In genomic region chr5:76737131-76737556, GRCh38 we compare ENCODE assay signal across 11 cellular contexts. TPM values are rescaled to one million over a fixed set of nuclear protein-coding genes. Genes with fewer than 3 reads are reported as not detected.
DNase-seq lines count a peak whose midpoint lies in the region; ATAC-seq lines count a peak whose summit lies in the region.
"Had no signal": no experiment of that assay in that cellular context is flagged by ENCODE, and none has a peak within 500 bp of the region (broad histone marks: within the 10 kb centered on the region; RNA-seq: fewer than 3 reads in every experiment).

No MANE protein-coding gene starts in this region.

- H3K9me3 ChIP-seq in MG63: no peaks in the 10 kb centered on the region

- peak overlapping the region; percentile 41 for H3K27ac Mint-ChIP-seq in activated naive CD4-positive, alpha-beta T cell treated with anti-CD3 and anti-CD28 coated beads, Interleukin-2, amount 50 U/mL, for 24 hours
- H3K27ac Mint-ChIP-seq in activated naive CD4-positive, alpha-beta T cell treated with anti-CD3 and anti-CD28 coated beads, Interleukin-2, amount 50 U/mL, for 72 hours: peak overlapping the region in 1 of 2 donors; percentile 72
- peak overlapping the region; percentile 57 for H3K27ac Mint-ChIP-seq in activated T-helper 1 cell treated with anti-CD3 and anti-CD28 coated beads, Interleukin-12 subunit alpha, Interleukin-12 subunit beta, Interleukin-2, Interleukin-4 antibody, amounts not matched to agents 30 ng/mL and 10 ng/mL and 1 ng/mL, durations not matched to agents 14 hours and 24 hours and 36 hours
- H3K27ac Mint-ChIP-seq in stimulated activated effector memory CD8-positive, alpha-beta T cell treated with anti-CD3 and anti-CD28 coated beads, Interleukin-12 subunit alpha, Interleukin-12 subunit beta, amount 100 ng/mL, for 72 hours: peak overlapping the region; percentile 89

- H3K4me1 Mint-ChIP-seq in activated naive CD4-positive, alpha-beta T cell treated with anti-CD3 and anti-CD28 coated beads, Interleukin-2, amount 50 U/mL, for 24 hours: peaks cover 23% of the 10 kb centered on the region
- H3K4me1 Mint-ChIP-seq in activated T-helper 1 cell treated with anti-CD3 and anti-CD28 coated beads, Interleukin-12 subunit alpha, Interleukin-12 subunit beta, Interleukin-2, Interleukin-4 antibody, amounts not matched to agents 30 ng/mL and 10 ng/mL and 1 ng/mL, durations not matched to agents 14 hours and 24 hours and 36 hours (ENCODE audit: low read depth): peaks cover 63% of the 10 kb centered on the region
- H3K4me1 Mint-ChIP-seq in stimulated activated effector memory CD8-positive, alpha-beta T cell treated with anti-CD3 and anti-CD28 coated beads, Interleukin-12 subunit alpha, Interleukin-12 subunit beta, amount 100 ng/mL, for 72 hours: peaks cover 59% of the 10 kb centered on the region

- DNase-seq in activated naive CD4-positive, alpha-beta T cell treated with anti-CD3 and anti-CD28 coated beads, Interleukin-2, amount 50 U/mL, for 72 hours (ENCODE audit: low spot score in 2 of 2): no peak
- no peak for DNase-seq in activated T-helper 1 cell treated with anti-CD3 and anti-CD28 coated beads, Interleukin-12 subunit alpha, Interleukin-12 subunit beta, Interleukin-2, Interleukin-4 antibody, amounts not matched to agents 30 ng/mL and 10 ng/mL and 1 ng/mL, durations not matched to agents 14 hours and 24 hours and 36 hours (ENCODE audit: low spot score)
- DNase-seq in stimulated activated effector memory CD8-positive, alpha-beta T cell treated with anti-CD3 and anti-CD28 coated beads, Interleukin-12 subunit alpha, Interleukin-12 subunit beta, amount 100 ng/mL, for 72 hours (ENCODE audit: low spot score in 2 of 2): no peak
- no peak for DNase-seq in MG63
- DNase-seq in activated CD4-positive, alpha-beta T cell treated with anti-CD3 and anti-CD28 coated beads, Interleukin-2, amount 50 U/mL, for 48 hours: no peak
- no peak for DNase-seq in activated T-cell treated with anti-CD3 and anti-CD28 coated beads, Interleukin-2, amount 50 U/mL, for 1 hour
- DNase-seq: NCI-H2029 treated with DMSO at 0.1 percent for 48 hours; stimulated activated CD4-positive, alpha-beta T cell treated with anti-CD3 and anti-CD28 coated beads, Interleukin-12 subunit alpha, Interleukin-12 subunit beta, amount 100 ng/mL, for 4 hours had no signal

- no peaks in the 10 kb centered on the region for H3K36me3 Mint-ChIP-seq in activated naive CD4-positive, alpha-beta T cell treated with anti-CD3 and anti-CD28 coated beads, Interleukin-2, amount 50 U/mL, for 24 hours
- no peaks in the 10 kb centered on the region for H3K36me3 Mint-ChIP-seq in activated naive CD4-positive, alpha-beta T cell treated with anti-CD3 and anti-CD28 coated beads, Interleukin-2, amount 50 U/mL, for 72 hours
- H3K36me3 Mint-ChIP-seq in activated T-helper 1 cell treated with anti-CD3 and anti-CD28 coated beads, Interleukin-12 subunit alpha, Interleukin-12 subunit beta, Interleukin-2, Interleukin-4 antibody, amounts not matched to agents 30 ng/mL and 10 ng/mL and 1 ng/mL, durations not matched to agents 14 hours and 24 hours and 36 hours (ENCODE audit: low read depth): peaks cover 12% of the 10 kb centered on the region
- peaks cover 38% of the 10 kb centered on the region for H3K36me3 Mint-ChIP-seq in stimulated activated effector memory CD8-positive, alpha-beta T cell treated with anti-CD3 and anti-CD28 coated beads, Interleukin-12 subunit alpha, Interleukin-12 subunit beta, amount 100 ng/mL, for 72 hours

- H3K9me3 Mint-ChIP-seq in activated naive CD4-positive, alpha-beta T cell treated with anti-CD3 and anti-CD28 coated beads, Interleukin-2, amount 50 U/mL, for 24 hours: no peaks in the 10 kb centered on the region
- no peaks in the 10 kb centered on the region for H3K9me3 Mint-ChIP-seq in activated naive CD4-positive, alpha-beta T cell treated with anti-CD3 and anti-CD28 coated beads, Interleukin-2, amount 50 U/mL, for 72 hours
- no peaks in the 10 kb centered on the region for H3K9me3 Mint-ChIP-seq in activated T-helper 1 cell treated with anti-CD3 and anti-CD28 coated beads, Interleukin-12 subunit alpha, Interleukin-12 subunit beta, Interleukin-2, Interleukin-4 antibody, amounts not matched to agents 30 ng/mL and 10 ng/mL and 1 ng/mL, durations not matched to agents 14 hours and 24 hours and 36 hours
- no peaks in the 10 kb centered on the region for H3K9me3 Mint-ChIP-seq in stimulated activated effector memory CD8-positive, alpha-beta T cell treated with anti-CD3 and anti-CD28 coated beads, Interleukin-12 subunit alpha, Interleukin-12 subunit beta, amount 100 ng/mL, for 72 hours

- no peaks in the 10 kb centered on the region for H3K27me3 ChIP-seq in MG63

- H3K36me3 ChIP-seq in MG63: peaks cover 3% of the 10 kb centered on the region; the same call in 1 of the 2 replicates

- ATAC-seq in activated naive CD4-positive, alpha-beta T cell treated with anti-CD3 and anti-CD28 coated beads, Interleukin-2, amount 50 U/mL, for 72 hours: no peak
- peak; percentile 21 for ATAC-seq in HG02885 (IDR thresholded peaks at IDR 0.05; ENCODE audit: poor library complexity, unreplicated experiment)
- ATAC-seq in stimulated activated effector memory CD8-positive, alpha-beta T cell treated with anti-CD3 and anti-CD28 coated beads, Interleukin-12 subunit alpha, Interleukin-12 subunit beta, amount 100 ng/mL, for 72 hours: no peak
- ATAC-seq: HCT116 had no signal

- no peak overlapping the region for H3K4me3 ChIP-seq in MG63

- intact Hi-C loops in activated T-helper 1 cell treated with anti-CD3 and anti-CD28 coated beads, Interleukin-12 subunit alpha, Interleukin-12 subunit beta, Interleukin-2, Interleukin-4 antibody, amounts not matched to agents 30 ng/mL and 10 ng/mL and 1 ng/mL, durations not matched to agents 14 hours and 24 hours and 36 hours (cut with micrococcal nuclease): no loop called here

- peak overlapping the region; percentile 13 for H3K4me3 Mint-ChIP-seq in activated naive CD4-positive, alpha-beta T cell treated with anti-CD3 and anti-CD28 coated beads, Interleukin-2, amount 50 U/mL, for 24 hours
- no peak overlapping the region for H3K4me3 Mint-ChIP-seq in activated T-helper 1 cell treated with anti-CD3 and anti-CD28 coated beads, Interleukin-12 subunit alpha, Interleukin-12 subunit beta, Interleukin-2, Interleukin-4 antibody, amounts not matched to agents 30 ng/mL and 10 ng/mL and 1 ng/mL, durations not matched to agents 14 hours and 24 hours and 36 hours
- peak overlapping the region; percentile 53 for H3K4me3 Mint-ChIP-seq in stimulated activated effector memory CD8-positive, alpha-beta T cell treated with anti-CD3 and anti-CD28 coated beads, Interleukin-12 subunit alpha, Interleukin-12 subunit beta, amount 100 ng/mL, for 72 hours

- H3K27me3 Mint-ChIP-seq in activated naive CD4-positive, alpha-beta T cell treated with anti-CD3 and anti-CD28 coated beads, Interleukin-2, amount 50 U/mL, for 24 hours: peaks cover 3% of the 10 kb centered on the region
- no peaks in the 10 kb centered on the region for H3K27me3 Mint-ChIP-seq in activated T-helper 1 cell treated with anti-CD3 and anti-CD28 coated beads, Interleukin-12 subunit alpha, Interleukin-12 subunit beta, Interleukin-2, Interleukin-4 antibody, amounts not matched to agents 30 ng/mL and 10 ng/mL and 1 ng/mL, durations not matched to agents 14 hours and 24 hours and 36 hours (ENCODE audit: insufficient read depth)

RNA-seq across cellular contexts. Expression of gene F2R, which starts 21.2 kb away (rescaled TPM):
- total RNA-seq in activated naive CD4-positive, alpha-beta T cell treated with anti-CD3 and anti-CD28 coated beads, Interleukin-2, amount 50 U/mL, for 72 hours: 1 to 10 TPM in 1 of 2 donors, under 1 TPM in 1; 0.89 to 5.8 TPM
- total RNA-seq in activated T-helper 1 cell treated with anti-CD3 and anti-CD28 coated beads, Interleukin-12 subunit alpha, Interleukin-12 subunit beta, Interleukin-2, Interleukin-4 antibody, amounts not matched to agents 30 ng/mL and 10 ng/mL and 1 ng/mL, durations not matched to agents 14 hours and 24 hours and 36 hours: 3.9 and 4.0 TPM in 2 replicates
- total RNA-seq in MG63 (2014; rRNA removed; shearing (Covaris generic); ENCODE audit: low replicate concordance): 12.5 and 13.4 TPM in 2 replicates
